In the genomic region with DNA sequence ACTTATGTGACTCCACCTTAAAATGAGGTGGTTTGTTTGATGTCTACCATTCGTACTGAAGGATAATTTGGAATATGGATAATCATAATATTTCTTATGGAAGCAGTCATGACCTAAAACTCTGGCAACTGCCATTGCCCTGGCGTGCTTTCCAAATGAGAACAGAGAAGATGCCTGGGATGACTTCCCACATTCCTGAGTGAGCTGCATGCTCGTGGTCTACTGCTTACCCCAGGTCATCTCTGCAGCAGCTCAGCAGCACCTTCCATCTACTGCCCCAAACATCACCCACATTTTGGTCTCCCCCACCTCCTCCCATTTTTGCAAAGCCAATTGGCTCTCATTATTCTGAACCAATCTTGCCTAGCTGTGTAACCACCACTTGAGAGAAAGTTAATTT, we compare ENCODE assay signal across 17 cellular contexts. TPM values are rescaled to one million over a fixed set of nuclear protein-coding genes. Genes with fewer than 3 reads are reported as not detected.
DNase-seq lines count a peak whose midpoint lies in the region; ATAC-seq and TF ChIP-seq lines count a peak whose summit lies in the region.
"Had no signal": no experiment of that assay in that cellular context is flagged by ENCODE, and none has a peak within 500 bp of the region (broad histone marks: within the 10 kb centered on the region; RNA-seq: fewer than 3 reads in every experiment).

No MANE protein-coding gene starts in this region.

- ATAC-seq in heart left ventricle (peak; percentile 86 to 96 (median 87)), omental fat pad (ENCODE audit: low FRiP score) (peak; percentile 57), GM19351 (IDR thresholded peaks at IDR 0.05; ENCODE audit: unreplicated experiment) (no peak)
- ATAC-seq: HCT116 had no signal

- H3K4me1 ChIP-seq in heart left ventricle (peaks cover 0 to 16% (median 4%) of the 10 kb centered on the region in 12 donors), hepatocyte (ENCODE audit: insufficient read depth) (peaks cover 12% of the 10 kb centered on the region)

- H3K4me3 ChIP-seq in AG04449 (ENCODE audit: low read depth, low read length) (no peak overlapping the region), heart left ventricle (no peak overlapping the region), hepatocyte (no peak overlapping the region)

- no peak overlapping the region for H3K4me2 ChIP-seq in hepatocyte

- no peaks in the 10 kb centered on the region for H3K36me3 ChIP-seq in heart left ventricle
- no peaks in the 10 kb centered on the region for H3K36me3 ChIP-seq in hepatocyte (replicated peaks; ENCODE audit: insufficient read depth, low read depth)

- no peak for TF ChIP-seq CTCF in AG04449 (IDR thresholded peaks at IDR 0.05; ENCODE audit: insufficient read depth, low read length, missing control alignments)
- TF ChIP-seq CTCF in heart left ventricle (IDR thresholded peaks at IDR 0.05): no peak
- no peak for TF ChIP-seq CTCF in omental fat pad (IDR thresholded peaks at IDR 0.05)
- no peak for TF ChIP-seq CTCF in hepatocyte (IDR thresholded peaks at IDR 0.05; ENCODE audit: poor library complexity)

- no peaks in the 10 kb centered on the region for H3K27me3 ChIP-seq in heart left ventricle
- H3K27me3 ChIP-seq in hepatocyte: no peaks in the 10 kb centered on the region

- H2AFZ ChIP-seq in hepatocyte: no peak overlapping the region

- 35 to 43% (median 36%) methylated on average over 3 of the region's 3 CpGs for WGBS in heart left ventricle, 4 donors
- 63% methylated on average over 3 of the region's 3 CpGs for WGBS in hepatocyte (ENCODE audit: low lambda C conversion rate, missing lambda C conversion rate)

- H3K27ac ChIP-seq in heart left ventricle: peak overlapping the region in 9 of 12 donors; percentile 31 to 84 (median 72)
- H3K27ac ChIP-seq in hepatocyte: no peak overlapping the region
- H3K27ac ChIP-seq: epithelial cell of prostate had no signal

- intact Hi-C loops in heart left ventricle (cut with DNase I): no loop called here

- DNase-seq in AG04449 (ENCODE audit: low read depth, low spot score) (peak; percentile 41), RPMI7951 (ENCODE audit: low read depth) (peak; percentile 30), heart left ventricle (peak in 4 of 5 donors; percentile 51 to 80 (median 60)), omental fat pad (ENCODE audit: low spot score) (no peak), T-helper 2 cell (no peak), hepatocyte (ENCODE audit: low spot score) (no peak)
- DNase-seq in activated CD4-positive, alpha-beta T cell treated with anti-CD3 and anti-CD28 coated beads, Interleukin-2, amount 50 U/mL, for 48 hours: no peak
- DNase-seq: 8988T; activated CD4-positive, CD25-positive, alpha-beta regulatory T cell; NCI-H1694; stimulated activated naive CD4-positive, alpha-beta T cell treated with Interleukin-2 at 50 U/mL for 16 hours; T-helper 1 cell had no signal

- H3K9me3 ChIP-seq in heart left ventricle (no peaks in the 10 kb centered on the region), hepatocyte (ENCODE audit: low read depth) (no peaks in the 10 kb centered on the region)

- no peak for TF ChIP-seq POLR2A in heart left ventricle (IDR thresholded peaks at IDR 0.05)

- no peaks in the 10 kb centered on the region for H4K20me1 ChIP-seq in hepatocyte (ENCODE audit: insufficient read depth, poor library complexity, severe bottlenecking)

- no peaks in the 10 kb centered on the region for H3K9me2 ChIP-seq in hepatocyte (replicated peaks; ENCODE audit: insufficient read depth)

- POLR2A ChIA-PET in AG04449 (lab: Yijun Ruan, JAX): interaction anchor here (0.6 kb wide), 1 partner anchor 531 kb away, joined by 3 read pairs; no protein-coding TSS in a partner anchor

- H3K79me2 ChIP-seq in hepatocyte: no peaks in the 10 kb centered on the region

- CTCF ChIA-PET in AG04449 (lab: Yijun Ruan, JAX): interaction anchor here (1.1 to 1.3 kb wide), 4 partner anchors 24 to 664 kb away, joined by 3 to 6 read pairs (median 4); no protein-coding TSS in a partner anchor

RNA-seq across cellular contexts. Expression of a gene that starts 40.1 kb away (rescaled TPM):
- not detected in 2 replicates for total RNA-seq in RPMI7951 (2014; rRNA removed; shearing (Covaris generic))
- not detected for total RNA-seq in heart left ventricle
- not detected for polyA plus RNA-seq in heart left ventricle
- not detected for total RNA-seq in omental fat pad
- not detected in 2 replicates for total RNA-seq in hepatocyte
- not detected in 2 replicates for polyA plus RNA-seq in hepatocyte
- total RNA-seq: chondrocyte, pulmonary artery endothelial cell had no signal

Comparison
In these comparisons a context has a peak if more than half of its experiments do, and no peak if none do; other contexts are left out.
1. DNase-seq: peak in AG04449 (single experiment), RPMI7951 (single experiment) and heart left ventricle (4 of 5); none in omental fat pad (single experiment), T-helper 2 cell (0 of 5), activated CD4-positive, alpha-beta T cell treated with anti-CD3 and anti-CD28 coated beads, Interleukin-2, amount 50 U/mL, for 48 hours (0 of 2) and hepatocyte (single experiment).